Comparison of ENCODE assay signal across 8 cellular contexts in the genomic region with DNA sequence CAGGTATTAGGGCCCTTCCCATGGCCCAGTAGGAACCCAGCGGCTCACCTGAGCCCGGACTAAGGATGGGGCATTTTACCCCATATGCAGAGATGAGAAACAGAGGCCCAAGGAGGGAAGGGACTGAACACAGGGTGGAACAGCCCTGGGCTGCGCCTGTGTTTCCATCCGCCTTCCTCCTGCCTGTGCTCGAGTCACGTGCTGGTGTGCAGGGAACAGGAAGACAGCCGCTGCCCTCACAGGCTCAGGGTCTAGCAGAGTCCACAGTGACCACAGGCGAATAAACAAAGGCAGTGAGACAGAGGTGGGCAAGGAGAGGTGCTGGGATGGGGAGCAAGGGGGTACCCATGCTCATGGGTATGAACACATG.
A peak's percentile ranks its signal among the peaks of the same experiment; 100 is the strongest.
DNase-seq lines count a peak whose midpoint lies in the region; ATAC-seq, FAIRE-seq and TF ChIP-seq lines count a peak whose summit lies in the region.

No MANE protein-coding gene starts in this region.

- H3K9ac ChIP-seq in adipocyte (ENCODE audit: low read length) (peak overlapping the region; percentile 97), kidney (ENCODE audit: low read length in 2 of 2) (peak overlapping the region; percentile 64 to 90)

- no peak for ATAC-seq in GM19463 (IDR thresholded peaks at IDR 0.05; ENCODE audit: unreplicated experiment)
- no peak for ATAC-seq in HG03457 (IDR thresholded peaks at IDR 0.05; ENCODE audit: unreplicated experiment)
- no peak for ATAC-seq in HG03378 (IDR thresholded peaks at IDR 0.05; ENCODE audit: unreplicated experiment)

- peaks cover 61% of the 10 kb centered on the region for H3K4me1 ChIP-seq in adipocyte (ENCODE audit: control insufficient read depth, insufficient read depth, low read length)
- H3K4me1 ChIP-seq in kidney (ENCODE audit: control insufficient read depth in 1 of 2, insufficient read depth in 1 of 2, low read depth in 1 of 2, low read length in 2 of 2): peaks cover 54 to 69% of the 10 kb centered on the region in 2 donors
- H3K4me1 ChIP-seq in spleen: peaks cover 37 to 91% (median 80%) of the 10 kb centered on the region in 6 donors

- TF ChIP-seq POLR2A in spleen (IDR thresholded peaks at IDR 0.05): no peak

- 39 to 57% (median 42%) methylated on average over 8 of the region's 8 CpGs for WGBS in spleen, 5 donors

- no peaks in the 10 kb centered on the region for H3K9me3 ChIP-seq in adipocyte (ENCODE audit: control insufficient read depth, low read length)
- no peaks in the 10 kb centered on the region for H3K9me3 ChIP-seq in kidney (ENCODE audit: control insufficient read depth in 1 of 2, low read length in 2 of 2)
- H3K9me3 ChIP-seq in spleen: no peaks in the 10 kb centered on the region

- no peak overlapping the region for H3K4me3 ChIP-seq in HL-60 (replicated peaks; ENCODE audit: insufficient read depth, low read length)
- peak overlapping the region; percentile 74 for H3K4me3 ChIP-seq in adipocyte (ENCODE audit: low read length)
- H3K4me3 ChIP-seq in kidney (ENCODE audit: low read length in 2 of 2): peak overlapping the region; percentile 58 to 73
- peak overlapping the region in 2 of 8 donors; percentile 54 to 75 for H3K4me3 ChIP-seq in spleen

- TF ChIP-seq CTCF in HL-60 (IDR thresholded peaks at IDR 0.05; ENCODE audit: insufficient read depth, low read length) (no peak), kidney (IDR thresholded peaks at IDR 0.05; ENCODE audit: borderline replicate concordance, extremely low read depth, insufficient read depth) (no peak), spleen (IDR thresholded peaks at IDR 0.05 in 8 of 11, conservative IDR thresholded peaks at IDR 0.05 in 3 of 11) (no peak)

- H3K27ac ChIP-seq in HL-60 (replicated peaks) (peak overlapping the region; percentile 45; the same call in 1 of the 2 replicates), kidney (ENCODE audit: low read depth in 2 of 2, low read length in 2 of 2) (peak overlapping the region; percentile 99 to 100), spleen (peak overlapping the region; percentile 17 to 98 (median 96))

- intact Hi-C loops in kidney (cut with DNase I): loop anchor here (10.0 kb wide), 1 partner anchor 113 kb away; no protein-coding TSS in a partner anchor
- intact Hi-C loops in spleen (cut with DNase I; ENCODE audit: low total_unique reads): no loop called here

- H3K27me3 ChIP-seq in HL-60 (ENCODE audit: insufficient read depth, poor library complexity, severe bottlenecking) (no peaks in the 10 kb centered on the region), adipocyte (replicated peaks; ENCODE audit: control insufficient read depth, insufficient read depth, low read length) (no peaks in the 10 kb centered on the region), spleen (replicated peaks in 1 of 7) (peaks cover 0 to 27% (median 6%) of the 10 kb centered on the region in 7 donors)

- DNase-seq in HL-60 (ENCODE audit: low read depth in 1 of 2, low spot score in 1 of 2) (peak in 1 of 2 experiments; percentile 55), adipocyte (ENCODE audit: low read depth) (no peak), kidney (peak; percentile 91), spleen (peak; percentile 90), COR-L47 (lab: John Stamatoyannopoulos, UW) (no peak)

- H3K36me3 ChIP-seq in adipocyte (ENCODE audit: control insufficient read depth, insufficient read depth, low read length, severe bottlenecking): peaks cover 10% of the 10 kb centered on the region
- peaks cover 3 to 6% of the 10 kb centered on the region in 2 donors for H3K36me3 ChIP-seq in kidney (ENCODE audit: control insufficient read depth in 1 of 2, insufficient read depth in 2 of 2, low read length in 2 of 2)
- peaks cover 0 to 33% (median 2%) of the 10 kb centered on the region in 6 donors for H3K36me3 ChIP-seq in spleen

- FAIRE-seq in kidney (lab: Jason Lieb, UNC): no peak

Comparison
In these comparisons a context has a peak if more than half of its experiments do, and no peak if none do; other contexts are left out.
1. DNase-seq: peak in kidney (single experiment) and spleen (single experiment); none in adipocyte (single experiment) and COR-L47 (single experiment).
2. H3K27ac ChIP-seq: peak in every context shown above with its lines; median percentile 100 in kidney; 96 in spleen; 45 in HL-60.